11 cellular contexts compared by ENCODE assay signal in the genomic region with DNA sequence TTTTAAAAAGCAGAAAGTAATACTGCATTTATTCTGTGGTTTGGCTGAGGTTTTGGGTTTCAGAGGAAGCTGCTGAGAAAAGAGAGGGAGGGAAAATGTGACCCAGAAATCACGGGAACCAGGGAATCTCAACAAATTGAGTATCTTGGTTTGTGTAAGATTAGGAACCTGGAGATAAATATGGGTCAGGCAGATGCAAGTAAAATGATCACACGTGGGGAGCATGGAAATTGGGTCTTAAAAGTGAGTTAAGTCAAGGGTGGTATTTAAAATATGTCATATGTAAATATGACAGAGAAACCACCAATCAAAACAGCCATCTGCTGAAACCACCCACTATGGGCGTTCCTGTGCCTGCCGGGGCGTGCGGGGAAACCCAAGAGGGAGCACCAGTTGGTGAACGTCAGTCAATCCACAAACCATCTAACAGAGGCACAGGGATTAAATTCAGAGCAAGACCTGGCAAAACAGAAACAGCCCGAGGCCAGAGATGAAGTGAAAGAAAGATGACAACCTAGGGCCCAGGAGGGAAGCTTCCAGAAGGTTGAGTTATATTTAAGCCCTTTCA. TPM values are rescaled to one million over a fixed set of nuclear protein-coding genes. Genes with fewer than 3 reads are reported as not detected.
DNase-seq lines count a peak whose midpoint lies in the region; ATAC-seq, FAIRE-seq and TF ChIP-seq lines count a peak whose summit lies in the region.
"Had no signal": no experiment of that assay in that cellular context is flagged by ENCODE, and none has a peak within 500 bp of the region (broad histone marks: within the 10 kb centered on the region; RNA-seq: fewer than 3 reads in every experiment).

No MANE protein-coding gene starts in this region.

- peaks cover 53% of the 10 kb centered on the region for H3K4me1 Mint-ChIP-seq in stimulated activated effector memory CD8-positive, alpha-beta T cell treated with anti-CD3 and anti-CD28 coated beads, Interleukin-12 subunit alpha, Interleukin-12 subunit beta, amount 100 ng/mL, for 72 hours

- ATAC-seq in stimulated activated effector memory CD8-positive, alpha-beta T cell treated with anti-CD3 and anti-CD28 coated beads, Interleukin-12 subunit alpha, Interleukin-12 subunit beta, amount 100 ng/mL, for 72 hours, result peak; percentile 77
- ATAC-seq in Right ventricle myocardium superior (ENCODE audit: poor library complexity), result no peak
- ATAC-seq: left lung had no signal

- TF ChIP-seq CTCF in fibroblast of mammary gland (conservative IDR thresholded peaks at IDR 0.05; ENCODE audit: control insufficient read depth, insufficient read depth, low read depth, low read length), result no peak

- intact Hi-C loops in Right ventricle myocardium superior (cut with DNase I), result no loop called here

- peak overlapping the region; percentile 84 for H3K27ac Mint-ChIP-seq in stimulated activated effector memory CD8-positive, alpha-beta T cell treated with anti-CD3 and anti-CD28 coated beads, Interleukin-12 subunit alpha, Interleukin-12 subunit beta, amount 100 ng/mL, for 72 hours

- no peak overlapping the region for H3K4me3 ChIP-seq in fibroblast of mammary gland (ENCODE audit: control insufficient read depth, low read depth, low read length)
- H3K4me3 ChIP-seq: left lung, skin epidermis had no signal

- FAIRE-seq in GM19239 (lab: Jason Lieb, UNC), result no peak
- FAIRE-seq: GM12892 had no signal

- H3K36me3 Mint-ChIP-seq in stimulated activated effector memory CD8-positive, alpha-beta T cell treated with anti-CD3 and anti-CD28 coated beads, Interleukin-12 subunit alpha, Interleukin-12 subunit beta, amount 100 ng/mL, for 72 hours, result peaks cover 11% of the 10 kb centered on the region

- DNase-seq in activated naive CD4-positive, alpha-beta T cell treated with Interleukin-2 at 50 U/mL for 16 hours, result peak; percentile 60
- no peak for DNase-seq in activated naive CD4-positive, alpha-beta T cell (lab: John Stamatoyannopoulos, UW)
- DNase-seq in activated T-cell treated with anti-CD3 and anti-CD28 coated beads for 48 hours (ENCODE audit: low read depth), result peak; percentile 36
- DNase-seq in fibroblast of mammary gland (ENCODE audit: low read depth), result peak; percentile 25
- peak in 1 of 2 donors; percentile 58 for DNase-seq in stimulated activated effector memory CD8-positive, alpha-beta T cell treated with anti-CD3 and anti-CD28 coated beads, Interleukin-12 subunit alpha, Interleukin-12 subunit beta, amount 100 ng/mL, for 72 hours (ENCODE audit: low spot score in 2 of 2)
- no peak for DNase-seq in Right ventricle myocardium superior
- no peak for DNase-seq in NCI-H2081 treated with DMSO at 0.1 percent for 48 hours (lab: John Stamatoyannopoulos, UW)
- DNase-seq in GM19239 (ENCODE audit: insufficient read length, low spot score), result no peak
- DNase-seq: left lung had no signal

- H3K9me3 Mint-ChIP-seq in stimulated activated effector memory CD8-positive, alpha-beta T cell treated with anti-CD3 and anti-CD28 coated beads, Interleukin-12 subunit alpha, Interleukin-12 subunit beta, amount 100 ng/mL, for 72 hours, result no peaks in the 10 kb centered on the region

- peak overlapping the region; percentile 52 for H3K4me3 Mint-ChIP-seq in stimulated activated effector memory CD8-positive, alpha-beta T cell treated with anti-CD3 and anti-CD28 coated beads, Interleukin-12 subunit alpha, Interleukin-12 subunit beta, amount 100 ng/mL, for 72 hours

RNA-seq across cellular contexts. Expression of a gene that starts 33.4 kb away (rescaled TPM):
- 166 TPM for total RNA-seq in Right ventricle myocardium superior

Comparison
In these comparisons a context has a peak if more than half of its experiments do, and no peak if none do; other contexts are left out.
1. DNase-seq: peak in activated naive CD4-positive, alpha-beta T cell treated with Interleukin-2 at 50 U/mL for 16 hours (single experiment), activated T-cell treated with anti-CD3 and anti-CD28 coated beads for 48 hours (single experiment) and fibroblast of mammary gland (single experiment); none in activated naive CD4-positive, alpha-beta T cell (0 of 4), Right ventricle myocardium superior (single experiment), NCI-H2081 treated with DMSO at 0.1 percent for 48 hours (single experiment) and GM19239 (single experiment).